In the genomic region with DNA sequence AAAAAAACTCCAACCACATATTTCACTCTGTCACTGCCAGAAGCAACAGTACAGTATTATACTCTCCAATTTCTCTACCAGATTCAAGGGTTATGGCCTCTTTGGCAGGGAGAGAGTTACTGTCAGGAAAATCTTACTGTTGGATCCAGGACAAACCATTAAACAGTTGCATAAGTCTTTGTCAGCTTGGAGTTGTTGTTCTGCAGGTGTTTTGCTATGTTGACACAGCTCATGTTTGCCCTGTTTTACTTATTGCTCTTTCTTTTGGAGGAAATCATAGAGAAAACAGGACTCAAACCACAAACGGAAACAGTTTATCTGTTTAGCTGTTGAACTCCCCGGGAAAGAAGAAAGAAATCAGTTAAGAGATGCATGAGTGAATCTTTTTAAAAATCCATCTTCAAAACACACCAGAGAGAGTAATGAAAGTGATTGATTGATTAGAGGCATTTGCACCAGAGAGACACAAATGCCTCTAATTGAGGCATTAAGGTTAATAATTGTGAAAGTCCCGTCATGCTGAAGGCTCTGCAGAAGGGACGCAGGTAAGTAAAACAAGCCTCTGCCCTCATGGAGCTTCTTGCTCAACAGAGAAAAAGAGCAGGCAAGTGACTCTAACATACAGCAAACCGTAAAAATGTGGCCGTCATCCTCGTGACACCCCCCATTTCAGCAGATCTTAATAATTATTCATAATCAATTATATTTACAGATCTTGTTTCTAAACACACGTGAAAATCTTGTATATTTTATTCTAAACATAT, we compare ENCODE assay signal across 14 cellular contexts. TPM values are rescaled to one million over a fixed set of nuclear protein-coding genes. Genes with fewer than 3 reads are reported as not detected.
DNase-seq lines count a peak whose midpoint lies in the region; ATAC-seq, FAIRE-seq and TF ChIP-seq lines count a peak whose summit lies in the region.
"Had no signal": no experiment of that assay in that cellular context is flagged by ENCODE, and none has a peak within 500 bp of the region (broad histone marks: within the 10 kb centered on the region; RNA-seq: fewer than 3 reads in every experiment).

No MANE protein-coding gene starts in this region.

- intact Hi-C loops in IMR-90 (cut with micrococcal nuclease) = no loop called here
- intact Hi-C loops in right lobe of liver (cut with DNase I) = no loop called here

- peaks cover 11% of the 10 kb centered on the region for H3K36me3 Mint-ChIP-seq in brain

- H3K4me3 Mint-ChIP-seq in brain = no peak overlapping the region
- H3K4me3 Mint-ChIP-seq: activated B cell treated with CpG ODN at 0.5 μM for 24 hours; activated T-cell treated with anti-CD3 and anti-CD28 coated beads, Interleukin-2, amount 50 U/mL, for 4 hours; naive thymus-derived CD8-positive, alpha-beta T cell had no signal

- no TSS peak for BruUV-seq in IMR-90 (replicated peaks; lab: Mats Ljungman, UMichigan)

- TF ChIP-seq POLR2A in A549 (IDR thresholded peaks at IDR 0.05; ENCODE audit: low read length) (no peak), IMR-90 (IDR thresholded peaks at IDR 0.05; ENCODE audit: low read depth, low read length) (no peak), right lobe of liver (IDR thresholded peaks at IDR 0.05) (no peak)

- no peaks in the 10 kb centered on the region for H3K36me3 ChIP-seq in IMR-90 (ENCODE audit: control insufficient read depth, insufficient read depth, low read length)
- H3K36me3 ChIP-seq in right lobe of liver = no peaks in the 10 kb centered on the region
- H3K36me3 ChIP-seq in HAP-1 (replicated peaks) = no peaks in the 10 kb centered on the region

- peak overlapping the region; percentile 20 for H4K91ac ChIP-seq in IMR-90 (ENCODE audit: insufficient read depth, low read depth, low read length)

- H3K56ac ChIP-seq in IMR-90 (ENCODE audit: extremely low read depth, insufficient read depth, low read length) = no peak overlapping the region

- H4K20me1 ChIP-seq in IMR-90 (ENCODE audit: insufficient read depth, low read length) = no peaks in the 10 kb centered on the region

- H3K14ac ChIP-seq in IMR-90 (replicated peaks; ENCODE audit: low read depth, low read length) = peak overlapping the region; percentile 28; the same call in 1 of the 2 replicates

- CTCF ChIA-PET in A549 (lab: Yijun Ruan, JAX) = interaction anchor here (0.6 to 1.3 kb wide), 2 partner anchors 33 to 319 kb away, joined by 3 read pairs; no protein-coding TSS in a partner anchor
- CTCF ChIA-PET in IMR-90 (lab: Yijun Ruan, JAX) = no interaction called here

- H3K4me2 ChIP-seq in A549 (peak overlapping the region; percentile 44), IMR-90 (ENCODE audit: low read depth, low read length) (no peak overlapping the region)

- peak overlapping the region; percentile 48; the same call in 1 of the 2 replicates for H2AK5ac ChIP-seq in IMR-90 (ENCODE audit: low read depth, low read length)

- in situ Hi-C loops in IMR-90 (cut with MboI; ENCODE audit: low sequenced_read_pairs) = no loop called here
- in situ Hi-C loops in HAP-1 (cut with MboI; ENCODE audit: low sequenced_read_pairs) = no loop called here

- H2BK5ac ChIP-seq in IMR-90 (ENCODE audit: low read depth, low read length, poor library complexity, severe bottlenecking) = peak overlapping the region; percentile 49

- dilution Hi-C loops in IMR-90 (cut with HindIII; ENCODE audit: low sequenced_read_pairs, unreplicated experiment) = no loop called here

- peak overlapping the region; percentile 60; the same call in 1 of the 2 replicates for H2BK120ac ChIP-seq in IMR-90 (ENCODE audit: low read depth, low read length)

- no peak for FAIRE-seq in A549 (lab: Jason Lieb, UNC)

- peak overlapping the region; percentile 64; the same call in 1 of the 2 replicates for H3K18ac ChIP-seq in IMR-90 (ENCODE audit: low read depth, low read length)

- TF ChIP-seq CTCF in A549 (IDR thresholded peaks at IDR 0.05) (no peak), IMR-90 (conservative IDR thresholded peaks at IDR 0.05; ENCODE audit: low read depth, low read length) (no peak), brain (conservative IDR thresholded peaks at IDR 0.05) (no peak), right lobe of liver (IDR thresholded peaks at IDR 0.05) (no peak)

- peak overlapping the region in 1 of 2 experiments; percentile 10; a peak in 1 of 6 replicates for H3K27ac ChIP-seq in A549
- no peak overlapping the region for H3K27ac ChIP-seq in IMR-90 (ENCODE audit: insufficient read depth, low read length)
- no peak overlapping the region for H3K27ac ChIP-seq in right lobe of liver

- no peak overlapping the region for H3K9ac ChIP-seq in IMR-90 (ENCODE audit: low read depth, low read length)

- peaks cover 5% of the 10 kb centered on the region; the same call in 1 of the 3 replicates for H3K9me3 ChIP-seq in A549
- no peaks in the 10 kb centered on the region for H3K9me3 ChIP-seq in IMR-90 (ENCODE audit: control insufficient read depth, insufficient read depth, low read length)
- H3K9me3 ChIP-seq in right lobe of liver = no peaks in the 10 kb centered on the region
- no peaks in the 10 kb centered on the region for H3K9me3 ChIP-seq in HAP-1

- WGBS in A549 (ENCODE audit: missing lambda C conversion rate) = 70% methylated on average over 8 of the region's 8 CpGs
- no CpG with 5 or more reads among the region's 8 CpGs for WGBS in IMR-90 (ENCODE audit: extremely low coverage in 2 of 2, insufficient read length in 1 of 2), 2 experiments
- 46% methylated on average over 8 of the region's 8 CpGs for WGBS in right lobe of liver (ENCODE audit: insufficient coverage, low coverage, low lambda C conversion rate, missing lambda C conversion rate)

- ATAC-seq in A549 (no peak), IMR-90 (ENCODE audit: low read depth) (no peak; the same call in 1 of the 2 replicates), right lobe of liver (peak; percentile 73 to 97 (median 82))
- ATAC-seq: activated T-cell treated with anti-CD3 and anti-CD28 coated beads, Interleukin-2, amount 50 U/mL, for 4 hours; naive thymus-derived CD8-positive, alpha-beta T cell had no signal

- H3K4me1 ChIP-seq in A549 = peaks cover 15% of the 10 kb centered on the region
- H3K4me1 ChIP-seq in IMR-90 (ENCODE audit: control insufficient read depth, insufficient read depth, low read length) = peaks cover 8% of the 10 kb centered on the region
- H3K4me1 ChIP-seq in right lobe of liver = peaks cover 0 to 10% (median 4%) of the 10 kb centered on the region in 4 donors
- H3K4me1 ChIP-seq in HAP-1 = peaks cover 18% of the 10 kb centered on the region

- H3K4me3 ChIP-seq in A549 (no peak overlapping the region), IMR-90 (ENCODE audit: insufficient read depth, low read depth, low read length) (no peak overlapping the region), right lobe of liver (no peak overlapping the region), HAP-1 (no peak overlapping the region)

- DNase-seq in A549 (ENCODE audit: low read depth in 1 of 2, low spot score in 1 of 2) = no peak
- no peak for DNase-seq in IMR-90
- no peak for DNase-seq in right lobe of liver
- no peak for DNase-seq in NCI-H1105 (lab: John Stamatoyannopoulos, UW)
- DNase-seq in GDM1 (lab: John Stamatoyannopoulos, UW) = no peak
- DNase-seq in activated effector memory CD4-positive, alpha-beta T cell treated with Interleukin-2 at 50 U/mL for 16 hours = no peak
- no peak for DNase-seq in HAP-1 (ENCODE audit: low spot score in 2 of 2)
- DNase-seq: activated B cell treated with CpG ODN at 0.5 μM for 24 hours; activated T-cell treated with anti-CD3 and anti-CD28 coated beads, Interleukin-2, amount 50 U/mL, for 4 hours; aorta; erythroblast; naive thymus-derived CD8-positive, alpha-beta T cell; NCI-H524 had no signal

- no peaks in the 10 kb centered on the region for H3K27me3 Mint-ChIP-seq in brain
- H3K27me3 Mint-ChIP-seq: activated B cell treated with CpG ODN at 0.5 μM for 24 hours; naive thymus-derived CD8-positive, alpha-beta T cell had no signal

- no peaks in the 10 kb centered on the region for H3K9me1 ChIP-seq in IMR-90 (ENCODE audit: insufficient read depth, low read length)

- TF ChIP-seq EP300 in A549 (IDR thresholded peaks at IDR 0.05) = no peak

- H3K23ac ChIP-seq in IMR-90 (ENCODE audit: low read depth, low read length) = no peak overlapping the region

- H4K8ac ChIP-seq in IMR-90 (ENCODE audit: low read depth in 2 of 2, low read length in 2 of 2) = no peak overlapping the region

- peak overlapping the region; percentile 21; the same call in 1 of the 2 replicates for H3K4ac ChIP-seq in IMR-90 (ENCODE audit: low read depth, low read length)

- peaks cover 27% of the 10 kb centered on the region for H3K4me1 Mint-ChIP-seq in brain
- H3K4me1 Mint-ChIP-seq: activated B cell treated with CpG ODN at 0.5 μM for 24 hours had no signal

- no peaks in the 10 kb centered on the region for H3K79me1 ChIP-seq in IMR-90 (ENCODE audit: low read depth in 1 of 2, low read length in 2 of 2)

- no peak for TF ChIP-seq RAD21 in A549 (conservative IDR thresholded peaks at IDR 0.05 in 1 of 2, IDR thresholded peaks at IDR 0.05 in 1 of 2)
- TF ChIP-seq RAD21 in IMR-90 (IDR thresholded peaks at IDR 0.05; ENCODE audit: low read length) = no peak

- peak overlapping the region; percentile 20; the same call in 1 of the 3 replicates for H2BK15ac ChIP-seq in IMR-90 (ENCODE audit: low read depth, low read length)

- H2AFZ ChIP-seq in IMR-90 (replicated peaks; ENCODE audit: low read length, poor library complexity) = no peak overlapping the region

- no peak overlapping the region for H2AK9ac ChIP-seq in IMR-90 (replicated peaks; ENCODE audit: low read depth, low read length, poor library complexity)

- peak overlapping the region in 3 of 5 experiments; percentile 8 to 17 (median 12) for H3K27ac Mint-ChIP-seq in brain
- H3K27ac Mint-ChIP-seq: activated B cell treated with CpG ODN at 0.5 μM for 24 hours; naive thymus-derived CD8-positive, alpha-beta T cell had no signal

- H2BK20ac ChIP-seq in IMR-90 (ENCODE audit: low read depth, low read length) = peak overlapping the region; percentile 57; the same call in 1 of the 2 replicates

- H4K5ac ChIP-seq in IMR-90 (ENCODE audit: low read depth, low read length) = no peak overlapping the region

- POLR2A ChIA-PET in A549 (lab: Yijun Ruan, JAX) (no interaction called here), IMR-90 (lab: Charles Lee; ENCODE audit: unreplicated experiment) (no interaction called here)

- peaks cover 11 to 26% (median 20%) of the 10 kb centered on the region in 5 experiments for H3K9me3 Mint-ChIP-seq in brain

- H3K27me3 ChIP-seq in IMR-90 (ENCODE audit: control insufficient read depth, insufficient read depth, low read length) (no peaks in the 10 kb centered on the region), right lobe of liver (no peaks in the 10 kb centered on the region), HAP-1 (ENCODE audit: low read depth) (no peaks in the 10 kb centered on the region)

RNA-seq across cellular contexts. Expression of a gene that starts 38.7 kb away (rescaled TPM):
- 83.8 and 84.4 TPM in 2 replicates for polyA plus RNA-seq in A549 (2011; rRNA removed)
- polyA plus RNA-seq in A549 (2012; cell fraction: cytosol; rRNA removed) = 15.8 and 18.9 TPM in 2 replicates
- polyA plus RNA-seq in A549 (2012; cell fraction: nucleus; rRNA removed) = 18.6 and 22.8 TPM in 2 replicates
- polyA plus RNA-seq in A549 (2017; fragmentation: RNase III; extraction: RNeasy Plus Mini Kit Qiagen cat#74134 plus additional on column Dnase treatment) = 27.8 to 36.1 TPM (median 30.5 TPM) in 3 replicates
- polyA minus RNA-seq in A549 (2011; rRNA and poly(A)+ RNA removed) = 92.1 and 99.7 TPM in 2 replicates
- 92.5 and 94.3 TPM in 2 replicates for total RNA-seq in IMR-90 (2012; rRNA removed)
- polyA plus RNA-seq in IMR-90 (2012; rRNA removed) = 43.3 and 44.9 TPM in 2 replicates
- polyA plus RNA-seq in IMR-90 (2012; cell fraction: cytosol; rRNA removed) = 10.8 and 11.9 TPM in 2 replicates
- 27.8 and 127 TPM in 2 replicates for polyA plus RNA-seq in IMR-90 (2012; cell fraction: nucleus; rRNA removed; ENCODE audit: low replicate concordance)
- 48.1 TPM for polyA plus RNA-seq in brain (ENCODE audit: insufficient read depth, low read depth, low replicate concordance)
- 10 to 100 TPM; 27.6 to 47.1 (median 31.0) TPM for total RNA-seq in right lobe of liver

Comparison
In these comparisons a context has a peak if more than half of its experiments do, and no peak if none do; other contexts are left out.
1. ATAC-seq: peak in right lobe of liver (4 of 4); none in A549 (0 of 2) and IMR-90 (single experiment).